ENCODE assay signal across 8 cellular contexts in the genomic region with DNA sequence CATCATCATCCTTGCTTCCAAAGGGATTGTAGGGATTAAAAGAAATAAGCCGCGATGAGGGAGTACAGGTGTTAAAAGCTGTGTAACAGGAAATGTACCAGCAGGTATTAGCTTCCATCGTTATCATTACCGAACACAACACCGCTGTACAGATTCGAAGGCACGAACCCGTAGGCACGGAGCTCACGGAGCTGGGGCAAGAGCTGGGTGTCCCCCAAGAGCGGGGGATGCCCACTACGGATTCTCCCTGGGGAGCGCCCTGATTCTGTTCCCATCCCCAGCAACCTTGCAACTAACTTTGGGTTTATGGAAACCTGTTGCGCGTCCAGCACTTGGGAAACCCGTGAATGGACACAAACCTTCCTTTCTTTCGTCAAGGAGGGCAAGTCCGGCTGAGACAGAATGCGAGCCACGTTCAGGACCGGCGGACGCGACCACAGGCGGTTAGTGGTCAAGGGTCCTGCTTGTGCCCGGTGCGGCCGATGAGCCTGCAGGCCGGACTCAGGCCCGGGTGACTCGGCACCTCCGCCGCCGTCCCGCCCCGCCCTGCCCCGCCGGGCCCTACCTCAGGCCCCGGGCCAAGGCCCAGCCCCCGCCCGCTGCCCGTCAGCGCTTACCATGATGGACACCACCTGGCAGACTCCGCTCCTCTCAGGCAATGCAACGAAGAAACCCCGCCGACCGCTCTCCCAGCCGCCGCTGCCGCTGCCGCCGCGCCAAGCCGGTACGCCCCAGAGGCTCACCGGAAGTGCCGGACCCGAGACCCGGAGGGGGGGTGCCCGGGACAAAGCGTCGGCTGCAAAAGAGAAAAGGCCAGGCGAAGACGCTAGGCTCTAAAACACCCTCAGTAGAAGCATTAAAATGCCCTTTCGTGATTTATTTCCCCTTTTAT. TPM values are rescaled to one million over a fixed set of nuclear protein-coding genes. Genes with fewer than 3 reads are reported as not detected.
DNase-seq lines count a peak whose midpoint lies in the region; ATAC-seq and TF ChIP-seq lines count a peak whose summit lies in the region.

A gene with protein sequence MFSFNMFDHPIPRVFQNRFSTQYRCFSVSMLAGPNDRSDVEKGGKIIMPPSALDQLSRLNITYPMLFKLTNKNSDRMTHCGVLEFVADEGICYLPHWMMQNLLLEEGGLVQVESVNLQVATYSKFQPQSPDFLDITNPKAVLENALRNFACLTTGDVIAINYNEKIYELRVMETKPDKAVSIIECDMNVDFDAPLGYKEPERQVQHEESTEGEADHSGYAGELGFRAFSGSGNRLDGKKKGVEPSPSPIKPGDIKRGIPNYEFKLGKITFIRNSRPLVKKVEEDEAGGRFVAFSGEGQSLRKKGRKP (minus strand): TSS at position 728 of the 892 bp plus-strand sequence. CDS start 108 bp downstream, at position 620.

- peak; percentile 89 for DNase-seq in A673 (ENCODE audit: low spot score)
- peak; percentile 85 for DNase-seq in NCI-H446 treated with DMSO at 0.1 percent for 48 hours (lab: John Stamatoyannopoulos, UW)
- DNase-seq in activated CD4-positive, alpha-beta T cell treated with anti-CD3 and anti-CD28 coated beads, Interleukin-2, amount 50 U/mL, for 1 hour, result peak; percentile 75
- peak; percentile 77 for DNase-seq in dedifferentiated amniotic fluid mesenchymal stem cell (ENCODE audit: extremely low spot score)
- DNase-seq in left lung, result peak; percentile 83 to 94
- peak; percentile 77 for DNase-seq in stimulated activated CD4-positive, alpha-beta T cell treated with anti-CD3 and anti-CD28 coated beads, Interleukin-4, amount 100 ng/mL, for 1 hour

- H3K4me3 ChIP-seq in A673 (ENCODE audit: low read depth, low read length, poor library complexity, severe bottlenecking) (peak within 1 kb of the TSS; percentile 75), left lung (peak within 1 kb of the TSS; percentile 79)

- H3K4me1 ChIP-seq in A673 (ENCODE audit: insufficient read depth, low read length, poor library complexity, severe bottlenecking) (peaks cover 9% of the 10 kb centered on the region), left lung (peaks cover 18 to 36% of the 10 kb centered on the region in 2 donors)

- intact Hi-C loops in A673 (cut with micrococcal nuclease; ENCODE audit: unreplicated experiment) (loop anchor here (2.0 kb wide), 1 partner anchor 46 kb away; a partner anchor contains a TSS), left lung (cut with DNase I) (no loop called here)

- peak; percentile 23 for ATAC-seq in GM18520 (IDR thresholded peaks at IDR 0.05; ENCODE audit: unreplicated experiment)
- ATAC-seq in HG03060 (IDR thresholded peaks at IDR 0.05; ENCODE audit: low read depth, unreplicated experiment), result peak; percentile 12
- ATAC-seq in left lung, result peak; percentile 81

- H3K36me3 ChIP-seq in A673 (ENCODE audit: insufficient read depth, low read length, poor library complexity, severe bottlenecking) (peaks cover 25% of the 10 kb centered on the region), left lung (peaks cover 0 to 18% of the 10 kb centered on the region in 2 donors)

- H3K9me3 ChIP-seq in A673 (ENCODE audit: low read depth, low read length, poor library complexity, severe bottlenecking), result no peaks in the 10 kb centered on the region
- no peaks in the 10 kb centered on the region for H3K9me3 ChIP-seq in left lung

- TF ChIP-seq CTCF in A673 (conservative IDR thresholded peaks at IDR 0.05; ENCODE audit: low read depth, low read length) (no peak), left lung (IDR thresholded peaks at IDR 0.05) (no peak)

- CTCF ChIA-PET in A673 (lab: Charles Lee), result no interaction called here

- H3K27me3 ChIP-seq in A673 (replicated peaks; ENCODE audit: insufficient read depth, low read depth, low read length, poor library complexity) (no peaks in the 10 kb centered on the region), left lung (no peaks in the 10 kb centered on the region)

- H3K27ac ChIP-seq in A673 (ENCODE audit: low read depth, low read length, poor library complexity, severe bottlenecking) (peak within 1 kb of the TSS; percentile 99), left lung (peak within 1 kb of the TSS; percentile 95 to 98)

- no TSS peak for BruUV-seq in A673 (replicated peaks; lab: Mats Ljungman, UMichigan)

- POLR2A ChIA-PET in A673 (lab: Charles Lee; ENCODE audit: low non-redundant PET), result no interaction called here

RNA-seq across cellular contexts. Expression of the gene that starts here (rescaled TPM):
- total RNA-seq in A673 (2021) (161 and 195 TPM in 2 replicates), left lung (10 to 100 TPM; 41.7 to 72.9 TPM)

Comparison
In these comparisons a context has a peak if more than half of its experiments do, and no peak if none do; other contexts are left out.
1. Peak in every context shown above with its lines: DNase-seq, ATAC-seq, H3K4me3 ChIP-seq and H3K27ac ChIP-seq.
2. ATAC-seq: peak in every context shown above with its lines; median percentile 81 in left lung; 23 in GM18520; 12 in HG03060.